Comparison of ENCODE assay signal across 33 cellular contexts in genomic region chr6:35839019-35839418, GRCh38. TPM values are rescaled to one million over a fixed set of nuclear protein-coding genes. Genes with fewer than 3 reads are reported as not detected.
"Had no signal": no experiment of that assay in that cellular context is flagged by ENCODE, and none has a peak within 500 bp of the region (broad histone marks: within the 10 kb centered on the region; RNA-seq: fewer than 3 reads in every experiment).

No MANE protein-coding gene starts in this region.

- ATAC-seq: activated CD4-positive, alpha-beta T cell treated with anti-CD3 and anti-CD28 coated beads for 36 hours; activated CD8-positive, alpha-beta memory T cell treated with anti-CD3 and anti-CD28 coated beads, Interleukin-2, amount 10 ng/mL, durations not matched to agents 7 days and 5 days; activated CD8-positive, alpha-beta T cell treated with anti-CD3 and anti-CD28 coated beads, Interleukin-2, amount 10 ng/mL, durations not matched to agents 7 days and 5 days; activated naive CD8-positive, alpha-beta T cell treated with anti-CD3 and anti-CD28 coated beads, Interleukin-2, amount 50 U/mL, for 24 hours had no signal

- H3K27me3 ChIP-seq: ascending aorta had no signal

- DNase-seq: activated B cell treated with CpG ODN at 0.5 μM for 24 hours; activated CD4-positive, alpha-beta memory T cell treated with anti-CD3 and anti-CD28 coated beads, Interleukin-2, amount 10 ng/mL, durations not matched to agents 7 days and 5 days; activated CD4-positive, alpha-beta T cell treated with anti-CD3 and anti-CD28 coated beads for 1 hour; activated CD4-positive, alpha-beta T cell treated with anti-CD3 and anti-CD28 coated beads for 36 hours; activated CD4-positive, alpha-beta T cell treated with anti-CD3 and anti-CD28 coated beads for 48 hours; activated CD4-positive, alpha-beta T cell treated with anti-CD3 and anti-CD28 coated beads, Interleukin-2, amount 10 ng/mL, durations not matched to agents 7 days and 5 days; activated CD4-positive, alpha-beta T cell treated with anti-CD3 and anti-CD28 coated beads, Interleukin-2, amount 50 U/mL, for 48 hours; activated CD8-positive, alpha-beta memory T cell treated with anti-CD3 and anti-CD28 coated beads for 24 hours; activated CD8-positive, alpha-beta memory T cell treated with anti-CD3 and anti-CD28 coated beads, Interleukin-2, amount 10 ng/mL, durations not matched to agents 7 days and 5 days; activated CD8-positive, alpha-beta memory T cell treated with anti-CD3 and anti-CD28 coated beads, Interleukin-2, amount 50 U/mL, for 48 hours; activated CD8-positive, alpha-beta T cell treated with anti-CD3 and anti-CD28 coated beads, Interleukin-2, amount 10 ng/mL, durations not matched to agents 7 days and 5 days; activated effector memory CD4-positive, alpha-beta T cell treated with Interleukin-2 at 50 U/mL for 16 hours; activated gamma-delta T cell; activated naive CD4-positive, alpha-beta T cell treated with anti-CD3 and anti-CD28 coated beads, Interleukin-2, amount 10 ng/mL, durations not matched to agents 7 days and 5 days; activated naive CD4-positive, alpha-beta T cell treated with Interleukin-2 at 50 U/mL for 16 hours; activated naive CD8-positive, alpha-beta T cell treated with anti-CD3 and anti-CD28 coated beads, Interleukin-2, amount 10 ng/mL, durations not matched to agents 7 days and 5 days; activated naive CD8-positive, alpha-beta T cell treated with anti-CD3 and anti-CD28 coated beads, Interleukin-2, amount 50 U/mL, for 24 hours; activated T-cell treated with anti-CD3 and anti-CD28 coated beads, Interleukin-2, amount 50 U/mL, for 24 hours; activated T-cell treated with anti-CD3 and anti-CD28 coated beads, Interleukin-2, amount 50 U/mL, for 48 hours; amygdala; anterior cingulate cortex; central memory CD4-positive, alpha-beta T cell; T-helper 1 cell; T-helper 2 cell; T-helper 9 cell had no signal

- H3K4me1 ChIP-seq: ascending aorta had no signal

- H3K4me3 ChIP-seq: ascending aorta had no signal

- FAIRE-seq: bronchial epithelial cell, TTC549 had no signal

- H3K9me3 ChIP-seq: ascending aorta had no signal

- H3K27ac ChIP-seq: ascending aorta, VCaP had no signal

RNA-seq across cellular contexts. Expression of gene LHFPL5, which starts 33.9 kb away (rescaled TPM):
- total RNA-seq: activated B cell treated with CpG ODN at 0.5 μM for 24 hours; activated CD4-positive, alpha-beta memory T cell treated with anti-CD3 and anti-CD28 coated beads, Interleukin-2, amount 10 ng/mL, durations not matched to agents 7 days and 5 days; activated CD4-positive, alpha-beta T cell treated with anti-CD3 and anti-CD28 coated beads for 36 hours; activated CD4-positive, alpha-beta T cell treated with anti-CD3 and anti-CD28 coated beads, Interleukin-2, amount 10 ng/mL, durations not matched to agents 7 days and 5 days; activated CD8-positive, alpha-beta memory T cell treated with anti-CD3 and anti-CD28 coated beads, Interleukin-2, amount 10 ng/mL, durations not matched to agents 7 days and 5 days; activated CD8-positive, alpha-beta T cell treated with anti-CD3 and anti-CD28 coated beads, Interleukin-2, amount 10 ng/mL, durations not matched to agents 7 days and 5 days; activated naive CD8-positive, alpha-beta T cell treated with anti-CD3 and anti-CD28 coated beads, Interleukin-2, amount 10 ng/mL, durations not matched to agents 7 days and 5 days; activated T-helper 2 cell treated with anti-CD3 and anti-CD28 coated beads, Interferon-gamma antibody, Interleukin-2, Interleukin-4, amounts not matched to agents 10 μg/mL and 5 μg/mL and 100 μg/mL, durations not matched to agents 14 hours and 24 hours and 36 hours; ascending aorta; bronchial epithelial cell; cardiac septum; chondrocyte had no signal

RNA-seq across cellular contexts. Expression of gene CLPS, which starts 41.9 kb away (rescaled TPM):
- total RNA-seq: activated B cell treated with CpG ODN at 0.5 μM for 24 hours; activated CD4-positive, alpha-beta memory T cell treated with anti-CD3 and anti-CD28 coated beads, Interleukin-2, amount 10 ng/mL, durations not matched to agents 7 days and 5 days; activated CD4-positive, alpha-beta T cell treated with anti-CD3 and anti-CD28 coated beads for 36 hours; activated CD4-positive, alpha-beta T cell treated with anti-CD3 and anti-CD28 coated beads, Interleukin-2, amount 10 ng/mL, durations not matched to agents 7 days and 5 days; activated CD8-positive, alpha-beta memory T cell treated with anti-CD3 and anti-CD28 coated beads, Interleukin-2, amount 10 ng/mL, durations not matched to agents 7 days and 5 days; activated CD8-positive, alpha-beta T cell treated with anti-CD3 and anti-CD28 coated beads, Interleukin-2, amount 10 ng/mL, durations not matched to agents 7 days and 5 days; activated naive CD8-positive, alpha-beta T cell treated with anti-CD3 and anti-CD28 coated beads, Interleukin-2, amount 10 ng/mL, durations not matched to agents 7 days and 5 days; activated T-helper 2 cell treated with anti-CD3 and anti-CD28 coated beads, Interferon-gamma antibody, Interleukin-2, Interleukin-4, amounts not matched to agents 10 μg/mL and 5 μg/mL and 100 μg/mL, durations not matched to agents 14 hours and 24 hours and 36 hours; ascending aorta; bronchial epithelial cell; cardiac septum; chondrocyte had no signal

RNA-seq across cellular contexts. Expression of gene CLPSL1, which starts 58.2 kb away (rescaled TPM):
- total RNA-seq: activated B cell treated with CpG ODN at 0.5 μM for 24 hours; activated CD4-positive, alpha-beta memory T cell treated with anti-CD3 and anti-CD28 coated beads, Interleukin-2, amount 10 ng/mL, durations not matched to agents 7 days and 5 days; activated CD4-positive, alpha-beta T cell treated with anti-CD3 and anti-CD28 coated beads for 36 hours; activated CD4-positive, alpha-beta T cell treated with anti-CD3 and anti-CD28 coated beads, Interleukin-2, amount 10 ng/mL, durations not matched to agents 7 days and 5 days; activated CD8-positive, alpha-beta memory T cell treated with anti-CD3 and anti-CD28 coated beads, Interleukin-2, amount 10 ng/mL, durations not matched to agents 7 days and 5 days; activated CD8-positive, alpha-beta T cell treated with anti-CD3 and anti-CD28 coated beads, Interleukin-2, amount 10 ng/mL, durations not matched to agents 7 days and 5 days; activated naive CD8-positive, alpha-beta T cell treated with anti-CD3 and anti-CD28 coated beads, Interleukin-2, amount 10 ng/mL, durations not matched to agents 7 days and 5 days; activated T-helper 2 cell treated with anti-CD3 and anti-CD28 coated beads, Interferon-gamma antibody, Interleukin-2, Interleukin-4, amounts not matched to agents 10 μg/mL and 5 μg/mL and 100 μg/mL, durations not matched to agents 14 hours and 24 hours and 36 hours; ascending aorta; bronchial epithelial cell; cardiac septum; chondrocyte had no signal
- polyA plus RNA-seq: adipose tissue had no signal
